ENCODE assay signal across 7 cellular contexts in the genomic region with DNA sequence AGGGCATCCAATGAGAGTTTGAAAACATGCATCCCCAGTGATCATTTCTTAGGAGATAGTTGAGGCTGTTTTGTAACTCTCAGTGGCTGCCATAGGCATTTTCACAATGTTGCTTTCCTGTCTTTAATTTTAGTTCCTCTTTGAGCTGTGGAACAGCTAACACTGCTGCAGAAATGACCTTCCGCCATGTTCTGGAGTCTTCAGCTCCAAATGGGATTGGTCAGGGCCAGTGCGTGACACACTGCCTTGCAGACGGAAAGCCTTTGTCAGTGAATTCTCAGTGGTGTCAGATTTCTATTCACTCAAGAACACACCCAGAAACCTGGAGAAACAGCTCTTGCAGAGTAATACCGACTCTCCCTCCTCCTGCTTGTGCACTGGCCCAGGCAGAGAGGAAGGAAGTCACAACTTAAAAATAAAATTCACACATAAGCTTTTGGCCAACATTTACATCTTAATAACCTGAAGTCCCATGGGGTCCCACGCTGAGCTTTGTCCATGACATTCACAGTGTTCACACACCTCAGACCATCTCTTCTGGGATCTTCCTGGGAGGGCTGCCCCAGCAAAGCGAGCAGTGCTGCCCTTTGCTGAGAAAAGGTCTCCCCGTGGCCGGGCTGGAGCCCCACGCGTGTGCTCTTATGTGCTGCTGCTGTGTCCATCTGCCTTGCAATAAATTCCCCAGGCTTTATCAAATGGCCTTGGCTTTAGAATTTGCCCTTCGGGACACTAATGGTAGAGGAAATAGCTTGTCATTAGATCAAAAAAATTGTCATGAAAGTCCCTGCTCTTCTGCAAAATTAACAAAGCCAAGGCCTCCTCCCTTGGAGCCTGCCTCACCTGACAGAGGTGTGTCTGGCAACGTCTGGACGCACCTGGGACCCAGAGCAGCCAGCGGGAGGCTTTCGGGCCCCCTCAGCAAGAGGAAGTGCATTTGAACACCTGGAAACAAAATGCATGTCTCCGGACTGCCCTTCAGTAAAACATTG.
DNase-seq lines count a peak whose midpoint lies in the region; ATAC-seq lines count a peak whose summit lies in the region.

No MANE protein-coding gene starts in this region.

- DNase-seq in NCI-H2171 treated with DMSO at 0.1 percent for 48 hours (lab: John Stamatoyannopoulos, UW), result peak; percentile 40
- DNase-seq in effector memory CD8-positive, alpha-beta T cell, result no peak
- no peak for DNase-seq in stimulated activated CD4-positive, alpha-beta T cell treated with anti-CD3 and anti-CD28 coated beads, Interleukin-4, amount 100 ng/mL, for 4 hours
- no peak for DNase-seq in stimulated activated CD4-positive, alpha-beta T cell treated with anti-CD3 and anti-CD28 coated beads, Interleukin-15, amount 100 ng/mL, for 24 hours

- no peaks in the 10 kb centered on the region for H3K27me3 ChIP-seq in mucosa of stomach (ENCODE audit: control insufficient read depth, insufficient read depth, low read length)

- no peaks in the 10 kb centered on the region for H3K36me3 ChIP-seq in mucosa of stomach (ENCODE audit: control insufficient read depth, insufficient read depth, low read length)

- H3K4me3 ChIP-seq in mucosa of stomach (ENCODE audit: low read length), result no peak overlapping the region

- H3K9me3 ChIP-seq in mucosa of stomach (ENCODE audit: control insufficient read depth, low read length), result no peaks in the 10 kb centered on the region

- H3K4me1 ChIP-seq in mucosa of stomach (ENCODE audit: control insufficient read depth, insufficient read depth, low read length), result peaks cover 60% of the 10 kb centered on the region

- peak overlapping the region; percentile 15 to 65 for H3K27ac Mint-ChIP-seq in effector memory CD8-positive, alpha-beta T cell

- ATAC-seq in GM18907 (IDR thresholded peaks at IDR 0.05; ENCODE audit: unreplicated experiment) (peak; percentile 68), HG02943 (IDR thresholded peaks at IDR 0.05; ENCODE audit: low read depth, unreplicated experiment) (peak; percentile 56)
- ATAC-seq in effector memory CD8-positive, alpha-beta T cell (replicated peaks), result peak; percentile 23

- H3K9ac ChIP-seq in mucosa of stomach (ENCODE audit: low read length), result peak overlapping the region; percentile 75

- H3K36me3 Mint-ChIP-seq in effector memory CD8-positive, alpha-beta T cell (ENCODE audit: insufficient read depth), result peaks cover 10% of the 10 kb centered on the region

- peaks cover 0 to 30% of the 10 kb centered on the region in 2 donors for H3K27me3 Mint-ChIP-seq in effector memory CD8-positive, alpha-beta T cell

- no peaks in the 10 kb centered on the region for H3K9me3 Mint-ChIP-seq in effector memory CD8-positive, alpha-beta T cell

- peak overlapping the region; percentile 47 to 65 for H3K4me3 Mint-ChIP-seq in effector memory CD8-positive, alpha-beta T cell

- H3K4me1 Mint-ChIP-seq in effector memory CD8-positive, alpha-beta T cell (ENCODE audit: low read depth in 2 of 2), result peaks cover 21 to 26% of the 10 kb centered on the region in 2 donors
